Comparison of ENCODE assay signal across 1 cellular context in the genomic region with DNA sequence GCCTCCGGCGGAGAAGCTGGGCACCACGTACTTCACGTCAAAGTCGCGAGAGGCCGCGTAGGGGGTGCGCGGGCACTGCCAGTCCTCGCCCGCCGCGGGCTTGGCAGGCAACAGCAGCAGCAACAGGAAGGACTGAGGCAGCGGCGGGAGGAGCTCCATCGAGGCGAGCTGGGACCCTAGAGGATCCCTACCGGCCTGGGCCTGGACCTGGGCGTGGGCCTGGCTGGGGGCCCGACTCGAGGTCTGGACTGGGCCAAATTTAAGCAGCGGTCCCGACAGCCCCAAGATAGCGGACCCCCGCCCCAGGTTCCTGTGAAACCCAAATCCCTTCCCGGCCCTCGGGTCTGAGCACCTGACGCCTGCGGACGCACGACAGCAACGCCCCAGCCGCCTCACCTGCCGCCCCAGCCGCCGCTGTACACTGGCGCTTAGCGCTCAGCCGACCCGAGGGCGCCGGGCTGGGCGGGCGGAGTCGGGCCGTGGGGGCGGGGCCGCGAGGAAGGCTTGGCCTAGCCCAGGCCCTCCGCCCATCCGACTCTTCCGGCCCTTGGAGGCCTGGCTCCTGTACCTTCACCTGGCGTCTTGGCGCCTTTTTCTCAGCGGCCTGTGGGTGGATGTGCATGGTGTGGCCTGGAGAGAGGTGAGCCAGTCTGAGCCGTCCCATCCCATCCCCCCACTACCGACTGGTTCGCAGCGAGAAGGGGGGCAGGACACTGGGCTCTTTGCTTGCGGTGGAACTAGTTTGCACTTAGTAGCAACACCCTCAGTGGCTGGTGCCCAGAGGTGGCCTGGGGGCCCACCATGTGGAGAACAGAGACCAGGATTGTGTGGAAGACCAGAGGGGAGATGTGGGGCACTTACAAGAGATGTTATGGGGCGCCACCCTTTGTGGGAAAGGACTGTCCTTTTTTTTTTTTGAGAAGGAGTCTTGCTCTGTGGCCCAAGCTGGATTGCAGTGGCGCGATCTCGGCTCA.
A peak's percentile ranks its signal among the peaks of the same experiment; 100 is the strongest.
TF ChIP-seq lines count a peak whose summit lies in the region.

A gene (minus strand): TSS at position 423 of the 974 bp plus-strand sequence. CDS start 264 bp downstream, at position 159.

TF ChIP-seq in K562, 482 proteins besides CTCF, POLR2A, EP300 and RAD21 (continued from another document and continues in another):
- TF ChIP-seq, protein P1, sequence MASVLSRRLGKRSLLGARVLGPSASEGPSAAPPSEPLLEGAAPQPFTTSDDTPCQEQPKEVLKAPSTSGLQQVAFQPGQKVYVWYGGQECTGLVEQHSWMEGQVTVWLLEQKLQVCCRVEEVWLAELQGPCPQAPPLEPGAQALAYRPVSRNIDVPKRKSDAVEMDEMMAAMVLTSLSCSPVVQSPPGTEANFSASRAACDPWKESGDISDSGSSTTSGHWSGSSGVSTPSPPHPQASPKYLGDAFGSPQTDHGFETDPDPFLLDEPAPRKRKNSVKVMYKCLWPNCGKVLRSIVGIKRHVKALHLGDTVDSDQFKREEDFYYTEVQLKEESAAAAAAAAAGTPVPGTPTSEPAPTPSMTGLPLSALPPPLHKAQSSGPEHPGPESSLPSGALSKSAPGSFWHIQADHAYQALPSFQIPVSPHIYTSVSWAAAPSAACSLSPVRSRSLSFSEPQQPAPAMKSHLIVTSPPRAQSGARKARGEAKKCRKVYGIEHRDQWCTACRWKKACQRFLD (CRISPR knock-in tag; IDR thresholded peaks at IDR 0.05) = no peak
- TF ChIP-seq, protein P2, sequence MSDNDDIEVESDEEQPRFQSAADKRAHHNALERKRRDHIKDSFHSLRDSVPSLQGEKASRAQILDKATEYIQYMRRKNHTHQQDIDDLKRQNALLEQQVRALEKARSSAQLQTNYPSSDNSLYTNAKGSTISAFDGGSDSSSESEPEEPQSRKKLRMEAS (CRISPR knock-in tag; IDR thresholded peaks at IDR 0.05) = peak; percentile 65
- TF ChIP-seq, protein P3, sequence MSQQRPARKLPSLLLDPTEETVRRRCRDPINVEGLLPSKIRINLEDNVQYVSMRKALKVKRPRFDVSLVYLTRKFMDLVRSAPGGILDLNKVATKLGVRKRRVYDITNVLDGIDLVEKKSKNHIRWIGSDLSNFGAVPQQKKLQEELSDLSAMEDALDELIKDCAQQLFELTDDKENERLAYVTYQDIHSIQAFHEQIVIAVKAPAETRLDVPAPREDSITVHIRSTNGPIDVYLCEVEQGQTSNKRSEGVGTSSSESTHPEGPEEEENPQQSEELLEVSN (IDR thresholded peaks at IDR 0.05; ENCODE audit: borderline replicate concordance in 1 of 2, extremely low read depth in 1 of 2, insufficient read depth in 1 of 2, insufficient read length in 1 of 2, low read depth in 1 of 2, low read length in 1 of 2, poor library complexity in 1 of 2, severe bottlenecking in 1 of 2) = peak; percentile 60 to 79
- peak; percentile 18; the same call in 1 of the 2 replicates for TF ChIP-seq MBD2 (IDR thresholded peaks at IDR 0.05; ENCODE audit: borderline replicate concordance, low read depth)
- TF ChIP-seq CTBP1 (IDR thresholded peaks at IDR 0.05; ENCODE audit: borderline replicate concordance) = peak; percentile 85
- peak in 1 of 2 experiments; percentile 60; a peak in 2 of 4 replicates for TF ChIP-seq HDAC1 (IDR thresholded peaks at IDR 0.05)
- TF ChIP-seq NCOA2 (IDR thresholded peaks at IDR 0.05; ENCODE audit: partially characterized antibody in 2 of 2) = no peak
- peak; percentile 80; the same call in 1 of the 2 replicates for TF ChIP-seq HNRNPL (IDR thresholded peaks at IDR 0.05; ENCODE audit: low read depth, low read length)
- TF ChIP-seq RBM39 (optimal IDR thresholded peaks at IDR 0.05; ENCODE audit: low read depth, low read length) = no peak
- TF ChIP-seq ZNF121 (CRISPR knock-in tag; conservative IDR thresholded peaks at IDR 0.05) = peak; percentile 69
- TF ChIP-seq, protein P4, sequence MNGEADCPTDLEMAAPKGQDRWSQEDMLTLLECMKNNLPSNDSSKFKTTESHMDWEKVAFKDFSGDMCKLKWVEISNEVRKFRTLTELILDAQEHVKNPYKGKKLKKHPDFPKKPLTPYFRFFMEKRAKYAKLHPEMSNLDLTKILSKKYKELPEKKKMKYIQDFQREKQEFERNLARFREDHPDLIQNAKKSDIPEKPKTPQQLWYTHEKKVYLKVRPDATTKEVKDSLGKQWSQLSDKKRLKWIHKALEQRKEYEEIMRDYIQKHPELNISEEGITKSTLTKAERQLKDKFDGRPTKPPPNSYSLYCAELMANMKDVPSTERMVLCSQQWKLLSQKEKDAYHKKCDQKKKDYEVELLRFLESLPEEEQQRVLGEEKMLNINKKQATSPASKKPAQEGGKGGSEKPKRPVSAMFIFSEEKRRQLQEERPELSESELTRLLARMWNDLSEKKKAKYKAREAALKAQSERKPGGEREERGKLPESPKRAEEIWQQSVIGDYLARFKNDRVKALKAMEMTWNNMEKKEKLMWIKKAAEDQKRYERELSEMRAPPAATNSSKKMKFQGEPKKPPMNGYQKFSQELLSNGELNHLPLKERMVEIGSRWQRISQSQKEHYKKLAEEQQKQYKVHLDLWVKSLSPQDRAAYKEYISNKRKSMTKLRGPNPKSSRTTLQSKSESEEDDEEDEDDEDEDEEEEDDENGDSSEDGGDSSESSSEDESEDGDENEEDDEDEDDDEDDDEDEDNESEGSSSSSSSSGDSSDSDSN (IDR thresholded peaks at IDR 0.05; ENCODE audit: borderline replicate concordance in 1 of 2, low read depth in 2 of 2, low read length in 2 of 2) = no peak
- TF ChIP-seq, protein P5, sequence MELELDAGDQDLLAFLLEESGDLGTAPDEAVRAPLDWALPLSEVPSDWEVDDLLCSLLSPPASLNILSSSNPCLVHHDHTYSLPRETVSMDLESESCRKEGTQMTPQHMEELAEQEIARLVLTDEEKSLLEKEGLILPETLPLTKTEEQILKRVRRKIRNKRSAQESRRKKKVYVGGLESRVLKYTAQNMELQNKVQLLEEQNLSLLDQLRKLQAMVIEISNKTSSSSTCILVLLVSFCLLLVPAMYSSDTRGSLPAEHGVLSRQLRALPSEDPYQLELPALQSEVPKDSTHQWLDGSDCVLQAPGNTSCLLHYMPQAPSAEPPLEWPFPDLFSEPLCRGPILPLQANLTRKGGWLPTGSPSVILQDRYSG (tag; conservative IDR thresholded peaks at IDR 0.05; ENCODE audit: low read depth) = no peak
- TF ChIP-seq MAFF (IDR thresholded peaks at IDR 0.05; ENCODE audit: low read length) = no peak
- peak; percentile 54; the same call in 1 of the 2 replicates for TF ChIP-seq CBX1 (IDR thresholded peaks at IDR 0.05; ENCODE audit: low read depth)
- no peak for TF ChIP-seq ETV6 (IDR thresholded peaks at IDR 0.05; ENCODE audit: borderline replicate concordance in 1 of 2, low read depth in 2 of 2, low read length in 1 of 2)
- TF ChIP-seq ETV6 (CRISPR knock-in tag; IDR thresholded peaks at IDR 0.05; ENCODE audit: borderline replicate concordance) = no peak
- no peak for TF ChIP-seq SRF (CRISPR knock-in tag; IDR thresholded peaks at IDR 0.05)
- TF ChIP-seq, protein P6, sequence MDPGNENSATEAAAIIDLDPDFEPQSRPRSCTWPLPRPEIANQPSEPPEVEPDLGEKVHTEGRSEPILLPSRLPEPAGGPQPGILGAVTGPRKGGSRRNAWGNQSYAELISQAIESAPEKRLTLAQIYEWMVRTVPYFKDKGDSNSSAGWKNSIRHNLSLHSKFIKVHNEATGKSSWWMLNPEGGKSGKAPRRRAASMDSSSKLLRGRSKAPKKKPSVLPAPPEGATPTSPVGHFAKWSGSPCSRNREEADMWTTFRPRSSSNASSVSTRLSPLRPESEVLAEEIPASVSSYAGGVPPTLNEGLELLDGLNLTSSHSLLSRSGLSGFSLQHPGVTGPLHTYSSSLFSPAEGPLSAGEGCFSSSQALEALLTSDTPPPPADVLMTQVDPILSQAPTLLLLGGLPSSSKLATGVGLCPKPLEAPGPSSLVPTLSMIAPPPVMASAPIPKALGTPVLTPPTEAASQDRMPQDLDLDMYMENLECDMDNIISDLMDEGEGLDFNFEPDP (CRISPR knock-in tag; IDR thresholded peaks at IDR 0.05) = no peak
- TF ChIP-seq, protein P7, sequence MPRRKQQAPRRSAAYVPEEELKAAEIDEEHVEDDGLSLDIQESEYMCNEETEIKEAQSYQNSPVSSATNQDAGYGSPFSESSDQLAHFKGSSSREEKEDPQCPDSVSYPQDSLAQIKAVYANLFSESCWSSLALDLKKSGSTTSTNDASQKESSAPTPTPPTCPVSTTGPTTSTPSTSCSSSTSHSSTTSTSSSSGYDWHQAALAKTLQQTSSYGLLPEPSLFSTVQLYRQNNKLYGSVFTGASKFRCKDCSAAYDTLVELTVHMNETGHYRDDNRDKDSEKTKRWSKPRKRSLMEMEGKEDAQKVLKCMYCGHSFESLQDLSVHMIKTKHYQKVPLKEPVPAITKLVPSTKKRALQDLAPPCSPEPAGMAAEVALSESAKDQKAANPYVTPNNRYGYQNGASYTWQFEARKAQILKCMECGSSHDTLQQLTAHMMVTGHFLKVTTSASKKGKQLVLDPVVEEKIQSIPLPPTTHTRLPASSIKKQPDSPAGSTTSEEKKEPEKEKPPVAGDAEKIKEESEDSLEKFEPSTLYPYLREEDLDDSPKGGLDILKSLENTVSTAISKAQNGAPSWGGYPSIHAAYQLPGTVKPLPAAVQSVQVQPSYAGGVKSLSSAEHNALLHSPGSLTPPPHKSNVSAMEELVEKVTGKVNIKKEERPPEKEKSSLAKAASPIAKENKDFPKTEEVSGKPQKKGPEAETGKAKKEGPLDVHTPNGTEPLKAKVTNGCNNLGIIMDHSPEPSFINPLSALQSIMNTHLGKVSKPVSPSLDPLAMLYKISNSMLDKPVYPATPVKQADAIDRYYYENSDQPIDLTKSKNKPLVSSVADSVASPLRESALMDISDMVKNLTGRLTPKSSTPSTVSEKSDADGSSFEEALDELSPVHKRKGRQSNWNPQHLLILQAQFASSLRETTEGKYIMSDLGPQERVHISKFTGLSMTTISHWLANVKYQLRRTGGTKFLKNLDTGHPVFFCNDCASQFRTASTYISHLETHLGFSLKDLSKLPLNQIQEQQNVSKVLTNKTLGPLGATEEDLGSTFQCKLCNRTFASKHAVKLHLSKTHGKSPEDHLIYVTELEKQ (CRISPR knock-in tag; IDR thresholded peaks at IDR 0.05) = no peak
- TF ChIP-seq, protein P8, sequence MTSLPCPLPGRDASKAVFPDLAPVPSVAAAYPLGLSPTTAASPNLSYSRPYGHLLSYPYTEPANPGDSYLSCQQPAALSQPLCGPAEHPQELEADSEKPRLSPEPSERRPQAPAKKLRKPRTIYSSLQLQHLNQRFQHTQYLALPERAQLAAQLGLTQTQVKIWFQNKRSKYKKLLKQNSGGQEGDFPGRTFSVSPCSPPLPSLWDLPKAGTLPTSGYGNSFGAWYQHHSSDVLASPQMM (CRISPR knock-in tag; IDR thresholded peaks at IDR 0.05) = no peak
- TF ChIP-seq ETV1 (tag; conservative IDR thresholded peaks at IDR 0.05; ENCODE audit: low read depth) = peak; percentile 39; the same call in 1 of the 2 replicates
- TF ChIP-seq FIP1L1 (IDR thresholded peaks at IDR 0.05; ENCODE audit: low read depth, low read length, poor library complexity, severe bottlenecking) = no peak
- TF ChIP-seq ETV5 (CRISPR knock-in tag; IDR thresholded peaks at IDR 0.05; ENCODE audit: low read depth) = peak; percentile 49; the same call in 1 of the 2 replicates
- TF ChIP-seq, protein P9, sequence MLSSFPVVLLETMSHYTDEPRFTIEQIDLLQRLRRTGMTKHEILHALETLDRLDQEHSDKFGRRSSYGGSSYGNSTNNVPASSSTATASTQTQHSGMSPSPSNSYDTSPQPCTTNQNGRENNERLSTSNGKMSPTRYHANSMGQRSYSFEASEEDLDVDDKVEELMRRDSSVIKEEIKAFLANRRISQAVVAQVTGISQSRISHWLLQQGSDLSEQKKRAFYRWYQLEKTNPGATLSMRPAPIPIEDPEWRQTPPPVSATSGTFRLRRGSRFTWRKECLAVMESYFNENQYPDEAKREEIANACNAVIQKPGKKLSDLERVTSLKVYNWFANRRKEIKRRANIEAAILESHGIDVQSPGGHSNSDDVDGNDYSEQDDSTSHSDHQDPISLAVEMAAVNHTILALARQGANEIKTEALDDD (IDR thresholded peaks at IDR 0.05) = no peak; the same call in 1 of the 2 replicates
- TF ChIP-seq, protein P10, sequence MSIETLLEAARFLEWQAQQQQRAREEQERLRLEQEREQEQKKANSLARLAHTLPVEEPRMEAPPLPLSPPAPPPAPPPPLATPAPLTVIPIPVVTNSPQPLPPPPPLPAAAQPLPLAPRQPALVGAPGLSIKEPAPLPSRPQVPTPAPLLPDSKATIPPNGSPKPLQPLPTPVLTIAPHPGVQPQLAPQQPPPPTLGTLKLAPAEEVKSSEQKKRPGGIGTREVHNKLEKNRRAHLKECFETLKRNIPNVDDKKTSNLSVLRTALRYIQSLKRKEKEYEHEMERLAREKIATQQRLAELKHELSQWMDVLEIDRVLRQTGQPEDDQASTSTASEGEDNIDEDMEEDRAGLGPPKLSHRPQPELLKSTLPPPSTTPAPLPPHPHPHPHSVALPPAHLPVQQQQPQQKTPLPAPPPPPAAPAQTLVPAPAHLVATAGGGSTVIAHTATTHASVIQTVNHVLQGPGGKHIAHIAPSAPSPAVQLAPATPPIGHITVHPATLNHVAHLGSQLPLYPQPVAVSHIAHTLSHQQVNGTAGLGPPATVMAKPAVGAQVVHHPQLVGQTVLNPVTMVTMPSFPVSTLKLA (conservative IDR thresholded peaks at IDR 0.05) = peak in 1 of 2 experiments; percentile 48; a peak in 2 of 4 replicates
- TF ChIP-seq, protein P11, sequence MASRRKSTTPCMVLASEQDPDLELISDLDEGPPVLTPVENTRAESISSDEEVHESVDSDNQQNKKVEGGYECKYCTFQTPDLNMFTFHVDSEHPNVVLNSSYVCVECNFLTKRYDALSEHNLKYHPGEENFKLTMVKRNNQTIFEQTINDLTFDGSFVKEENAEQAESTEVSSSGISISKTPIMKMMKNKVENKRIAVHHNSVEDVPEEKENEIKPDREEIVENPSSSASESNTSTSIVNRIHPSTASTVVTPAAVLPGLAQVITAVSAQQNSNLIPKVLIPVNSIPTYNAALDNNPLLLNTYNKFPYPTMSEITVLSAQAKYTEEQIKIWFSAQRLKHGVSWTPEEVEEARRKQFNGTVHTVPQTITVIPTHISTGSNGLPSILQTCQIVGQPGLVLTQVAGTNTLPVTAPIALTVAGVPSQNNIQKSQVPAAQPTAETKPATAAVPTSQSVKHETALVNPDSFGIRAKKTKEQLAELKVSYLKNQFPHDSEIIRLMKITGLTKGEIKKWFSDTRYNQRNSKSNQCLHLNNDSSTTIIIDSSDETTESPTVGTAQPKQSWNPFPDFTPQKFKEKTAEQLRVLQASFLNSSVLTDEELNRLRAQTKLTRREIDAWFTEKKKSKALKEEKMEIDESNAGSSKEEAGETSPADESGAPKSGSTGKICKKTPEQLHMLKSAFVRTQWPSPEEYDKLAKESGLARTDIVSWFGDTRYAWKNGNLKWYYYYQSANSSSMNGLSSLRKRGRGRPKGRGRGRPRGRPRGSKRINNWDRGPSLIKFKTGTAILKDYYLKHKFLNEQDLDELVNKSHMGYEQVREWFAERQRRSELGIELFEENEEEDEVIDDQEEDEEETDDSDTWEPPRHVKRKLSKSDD (conservative IDR thresholded peaks at IDR 0.05; ENCODE audit: low read length) = no peak
- peak in 1 of 2 experiments; percentile 20; a peak in 2 of 4 replicates for TF ChIP-seq MAZ (CRISPR knock-in tag; conservative IDR thresholded peaks at IDR 0.05 in 1 of 2, IDR thresholded peaks at IDR 0.05 in 1 of 2)
- peak; percentile 29 for TF ChIP-seq PHF20 (IDR thresholded peaks at IDR 0.05; ENCODE audit: partially characterized antibody)
- peak; percentile 57; the same call in 1 of the 2 replicates for TF ChIP-seq SUPT5H (IDR thresholded peaks at IDR 0.05)
- no peak for TF ChIP-seq BRD4 (IDR thresholded peaks at IDR 0.05)
- no peak for TF ChIP-seq FOXM1 (IDR thresholded peaks at IDR 0.05; ENCODE audit: low read depth)
- TF ChIP-seq FOXM1 (CRISPR knock-in tag; IDR thresholded peaks at IDR 0.05; ENCODE audit: low read depth) = no peak
- TF ChIP-seq TRIM28 (IDR thresholded peaks at IDR 0.05) = no peak
- TF ChIP-seq ZNF232 (CRISPR knock-in tag; IDR thresholded peaks at IDR 0.05) = no peak
- TF ChIP-seq ARNT (IDR thresholded peaks at IDR 0.05) = no peak
- no peak for TF ChIP-seq MCM2 (IDR thresholded peaks at IDR 0.05; ENCODE audit: low read depth)
- TF ChIP-seq SNRNP70 (optimal IDR thresholded peaks at IDR 0.05; ENCODE audit: low read depth, low read length) = no peak
